ENCODE assay signal across 15 cellular contexts in genomic region chr11:8760896-8761295, GRCh38.
DNase-seq lines count a peak whose midpoint lies in the region; TF ChIP-seq lines count a peak whose summit lies in the region.
"Had no signal": no experiment of that assay in that cellular context is flagged by ENCODE, and none has a peak within 500 bp of the region (broad histone marks: within the 10 kb centered on the region; RNA-seq: fewer than 3 reads in every experiment).

No MANE protein-coding gene starts in this region.

- peaks cover 3% of the 10 kb centered on the region for H3F3A ChIP-seq in neural progenitor cell (ENCODE audit: low read depth)

- H3K9me3 Mint-ChIP-seq in neural progenitor cell (no peaks in the 10 kb centered on the region), immature natural killer cell (no peaks in the 10 kb centered on the region)
- no peaks in the 10 kb centered on the region for H3K9me3 Mint-ChIP-seq in activated T-cell treated with anti-CD3 and anti-CD28 coated beads, Interleukin-2, amount 50 U/mL, for 24 hours
- H3K9me3 Mint-ChIP-seq: activated CD8-positive, alpha-beta T cell treated with anti-CD3 and anti-CD28 coated beads for 36 hours; activated T-helper 17 cell treated with anti-CD3 and anti-CD28 coated beads, Interleukin-2, amount 50 U/mL, for 72 hours; nephron had no signal

- H3K36me3 Mint-ChIP-seq in neural progenitor cell = peaks cover 14% of the 10 kb centered on the region
- H3K36me3 Mint-ChIP-seq in activated T-cell treated with anti-CD3 and anti-CD28 coated beads, Interleukin-2, amount 50 U/mL, for 24 hours (ENCODE audit: low read depth) = no peaks in the 10 kb centered on the region
- H3K36me3 Mint-ChIP-seq in immature natural killer cell = no peaks in the 10 kb centered on the region

- no peak overlapping the region for H3K27ac Mint-ChIP-seq in neural progenitor cell
- no peak overlapping the region for H3K27ac Mint-ChIP-seq in activated T-cell treated with anti-CD3 and anti-CD28 coated beads, Interleukin-2, amount 50 U/mL, for 24 hours
- no peak overlapping the region for H3K27ac Mint-ChIP-seq in immature natural killer cell
- H3K27ac Mint-ChIP-seq: activated CD8-positive, alpha-beta T cell treated with anti-CD3 and anti-CD28 coated beads for 36 hours; activated T-helper 17 cell treated with anti-CD3 and anti-CD28 coated beads, Interleukin-2, amount 50 U/mL, for 72 hours; nephron had no signal

- peaks cover 15% of the 10 kb centered on the region for H3K4me1 Mint-ChIP-seq in neural progenitor cell
- H3K4me1 Mint-ChIP-seq in activated T-cell treated with anti-CD3 and anti-CD28 coated beads, Interleukin-2, amount 50 U/mL, for 24 hours (ENCODE audit: low read depth) = no peaks in the 10 kb centered on the region
- peaks cover under 1 to 1% of the 10 kb centered on the region in 2 donors for H3K4me1 Mint-ChIP-seq in immature natural killer cell
- H3K4me1 Mint-ChIP-seq: activated T-helper 17 cell treated with anti-CD3 and anti-CD28 coated beads, Interleukin-2, amount 50 U/mL, for 72 hours had no signal

- no peak overlapping the region for H3K4me3 Mint-ChIP-seq in neural progenitor cell
- no peak overlapping the region for H3K4me3 Mint-ChIP-seq in activated T-cell treated with anti-CD3 and anti-CD28 coated beads, Interleukin-2, amount 50 U/mL, for 24 hours
- no peak overlapping the region for H3K4me3 Mint-ChIP-seq in immature natural killer cell
- H3K4me3 Mint-ChIP-seq: activated CD8-positive, alpha-beta T cell treated with anti-CD3 and anti-CD28 coated beads for 36 hours; activated T-helper 17 cell treated with anti-CD3 and anti-CD28 coated beads, Interleukin-2, amount 50 U/mL, for 72 hours; nephron had no signal

- DNase-seq in G401 (ENCODE audit: low spot score) = peak; percentile 25
- peak; percentile 34 for DNase-seq in NCI-H226
- peak; percentile 24 for DNase-seq in fibroblast of peridontal ligament (ENCODE audit: extremely low read depth)
- peak; percentile 40 for DNase-seq in sigmoid colon
- no peak for DNase-seq in HuH-7 (ENCODE audit: low spot score)
- no peak for DNase-seq in neural progenitor cell (ENCODE audit: low spot score)
- no peak for DNase-seq in activated T-cell treated with anti-CD3 and anti-CD28 coated beads, Interleukin-2, amount 50 U/mL, for 24 hours
- DNase-seq in immature natural killer cell = no peak
- DNase-seq: activated CD8-positive, alpha-beta T cell treated with anti-CD3 and anti-CD28 coated beads for 36 hours; amygdala; cortex of kidney; DMS79 treated with DMSO at 0.1 percent for 48 hours; erythroblast had no signal

- intact Hi-C loops in sigmoid colon (cut with DNase I) = loop anchor here (5.0 kb wide), 2 partner anchors 34 to 46 kb away; no protein-coding TSS in a partner anchor

- H3K9me3 ChIP-seq in sigmoid colon (no peaks in the 10 kb centered on the region), neural progenitor cell (ENCODE audit: low read depth) (no peaks in the 10 kb centered on the region)

- TF ChIP-seq POLR2A in sigmoid colon (IDR thresholded peaks at IDR 0.05) = no peak

- peaks cover 13% of the 10 kb centered on the region for H4K20me1 ChIP-seq in neural progenitor cell (ENCODE audit: low read depth)

- no peak for TF ChIP-seq EP300 in sigmoid colon (IDR thresholded peaks at IDR 0.05)

- in situ Hi-C loops in G401 (cut with HindIII; ENCODE audit: low sequenced_read_pairs) = no loop called here

- peaks cover 2% of the 10 kb centered on the region for H3K27me3 Mint-ChIP-seq in neural progenitor cell (ENCODE audit: insufficient read depth, low read depth)
- H3K27me3 Mint-ChIP-seq in activated T-cell treated with anti-CD3 and anti-CD28 coated beads, Interleukin-2, amount 50 U/mL, for 24 hours = peaks cover 6% of the 10 kb centered on the region
- H3K27me3 Mint-ChIP-seq in immature natural killer cell (ENCODE audit: low read depth in 3 of 3) = peaks cover 0 to 2% (median 0%) of the 10 kb centered on the region in 3 donors
- H3K27me3 Mint-ChIP-seq: activated CD8-positive, alpha-beta T cell treated with anti-CD3 and anti-CD28 coated beads for 36 hours; activated T-helper 17 cell treated with anti-CD3 and anti-CD28 coated beads, Interleukin-2, amount 50 U/mL, for 72 hours had no signal

- H3K27me3 ChIP-seq in sigmoid colon = no peaks in the 10 kb centered on the region
- no peaks in the 10 kb centered on the region for H3K27me3 ChIP-seq in neural progenitor cell

- H3K4me2 ChIP-seq in neural progenitor cell = no peak overlapping the region

- H3K4me1 ChIP-seq in sigmoid colon = peaks cover 3 to 99% (median 93%) of the 10 kb centered on the region in 4 donors
- H3K4me1 ChIP-seq in neural progenitor cell = peaks cover 10% of the 10 kb centered on the region

- H3K27ac ChIP-seq in sigmoid colon (peak overlapping the region; percentile 70 to 97 (median 88)), neural progenitor cell (no peak overlapping the region)

- H2AFZ ChIP-seq in neural progenitor cell (replicated peaks) = no peak overlapping the region

- no peaks in the 10 kb centered on the region for H3K36me3 ChIP-seq in sigmoid colon
- no peaks in the 10 kb centered on the region for H3K36me3 ChIP-seq in neural progenitor cell

- TF ChIP-seq CTCF in sigmoid colon (IDR thresholded peaks at IDR 0.05) (no peak), neural progenitor cell (IDR thresholded peaks at IDR 0.05) (no peak)

- H3K4me3 ChIP-seq in sigmoid colon = no peak overlapping the region
- H3K4me3 ChIP-seq in neural progenitor cell = no peak overlapping the region

- H3K79me2 ChIP-seq in neural progenitor cell (ENCODE audit: low read depth) = no peaks in the 10 kb centered on the region

- H3K9ac ChIP-seq in neural progenitor cell = no peak overlapping the region

Comparison
In these comparisons a context has a peak if more than half of its experiments do, and no peak if none do; other contexts are left out.
1. DNase-seq: peak in G401 (single experiment), NCI-H226 (single experiment), fibroblast of peridontal ligament (single experiment) and sigmoid colon (single experiment); none in HuH-7 (single experiment), neural progenitor cell (single experiment), activated T-cell treated with anti-CD3 and anti-CD28 coated beads, Interleukin-2, amount 50 U/mL, for 24 hours (single experiment) and immature natural killer cell (0 of 3).